ENCODE assay signal across 7 cellular contexts in the genomic region with DNA sequence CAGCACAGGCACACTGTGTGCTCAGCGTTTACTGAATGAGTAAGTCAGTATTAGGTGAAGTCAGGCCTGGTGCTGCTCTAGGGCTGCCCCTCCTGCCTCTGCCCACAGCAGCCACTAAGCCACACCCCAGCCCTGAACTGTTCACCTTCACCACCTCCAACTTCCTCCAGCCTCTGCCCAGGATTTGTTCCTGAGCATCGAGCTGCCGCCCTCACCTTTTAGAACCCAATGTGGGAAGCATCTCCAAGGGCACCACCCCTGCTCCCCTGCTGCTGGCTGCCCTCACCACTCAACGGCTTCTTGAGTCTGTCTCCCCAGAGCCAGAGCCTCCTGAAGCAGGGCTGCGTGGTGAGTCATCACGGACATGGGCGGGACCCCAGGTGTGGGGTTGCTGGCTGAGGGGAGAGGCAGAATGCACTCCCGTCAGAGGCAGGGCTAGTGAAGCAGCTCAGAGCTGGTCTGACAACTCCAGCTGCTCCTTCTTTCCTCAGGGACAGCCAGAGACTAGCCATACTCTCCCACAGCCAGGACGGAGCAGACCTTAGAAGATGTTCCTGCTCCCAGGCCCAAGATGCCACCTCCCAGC. TPM values are rescaled to one million over a fixed set of nuclear protein-coding genes. Genes with fewer than 3 reads are reported as not detected.
DNase-seq lines count a peak whose midpoint lies in the region; TF ChIP-seq lines count a peak whose summit lies in the region.

No MANE protein-coding gene starts in this region.

- H3K9me3 Mint-ChIP-seq in activated CD4-positive, alpha-beta memory T cell treated with anti-CD3 and anti-CD28 coated beads, Interleukin-2, amount 10 ng/mL, durations not matched to agents 7 days and 5 days, result no peaks in the 10 kb centered on the region

- intact Hi-C loops in esophagus muscularis mucosa (cut with DNase I), result no loop called here

- H3K36me3 ChIP-seq in MM.1S (replicated peaks; ENCODE audit: insufficient read depth, low read length) (no peaks in the 10 kb centered on the region), esophagus muscularis mucosa (peaks cover 0 to 65% (median 53%) of the 10 kb centered on the region in 4 donors)

- POLR2A ChIA-PET in activated CD4-positive, alpha-beta memory T cell treated with anti-CD3 and anti-CD28 coated beads, Interleukin-2, amount 10 ng/mL, durations not matched to agents 7 days and 5 days (lab: Charles Lee), result interaction anchor here (1.0 to 31.7 kb wide), 7 partner anchors 11 to 27 kb away, joined by 3 to 704 read pairs (median 6); partner anchors contain the start of genes CYB561D2, HYAL3, IFRD2 and NAA80

- no peaks in the 10 kb centered on the region for H3K9me2 ChIP-seq in MM.1S (replicated peaks; ENCODE audit: insufficient read depth, low read length)

- CTCF ChIA-PET in activated CD4-positive, alpha-beta memory T cell treated with anti-CD3 and anti-CD28 coated beads, Interleukin-2, amount 10 ng/mL, durations not matched to agents 7 days and 5 days (lab: Charles Lee), result interaction anchor here (1.2 to 3.4 kb wide), 4 partner anchors 18 to 57 kb away, joined by 3 to 17 read pairs (median 4); partner anchors contain the start of genes HYAL3, IFRD2 and NAA80

- peak overlapping the region; percentile 95 for H3K27ac Mint-ChIP-seq in activated CD4-positive, alpha-beta memory T cell treated with anti-CD3 and anti-CD28 coated beads, Interleukin-2, amount 10 ng/mL, durations not matched to agents 7 days and 5 days

- TF ChIP-seq EP300 in esophagus muscularis mucosa (IDR thresholded peaks at IDR 0.05), result no peak

- H3K27me3 ChIP-seq in MM.1S (replicated peaks; ENCODE audit: insufficient read depth, low read length) (no peaks in the 10 kb centered on the region), esophagus muscularis mucosa (no peaks in the 10 kb centered on the region)

- DNase-seq in MM.1S (no peak), esophagus muscularis mucosa (ENCODE audit: extremely low spot score) (no peak), globus pallidus (ENCODE audit: low spot score) (no peak), NCI-H128 (lab: John Stamatoyannopoulos, UW; ENCODE audit: unreplicated experiment) (no peak), SHP77 (lab: John Stamatoyannopoulos, UW) (no peak)
- DNase-seq in activated CD4-positive, alpha-beta memory T cell treated with anti-CD3 and anti-CD28 coated beads, Interleukin-2, amount 10 ng/mL, durations not matched to agents 7 days and 5 days, result peak; percentile 87
- peak; percentile 42 to 64 for DNase-seq in stimulated activated CD4-positive, alpha-beta T cell treated with anti-CD3 and anti-CD28 coated beads, Interleukin-4, amount 100 ng/mL, for 4 hours

- peaks cover 12% of the 10 kb centered on the region; the same call in 1 of the 2 replicates for H3K79me2 ChIP-seq in MM.1S (ENCODE audit: low read length)

- WGBS in esophagus muscularis mucosa, result 72% methylated on average over 7 of the region's 9 CpGs

- H3K4me3 Mint-ChIP-seq in activated CD4-positive, alpha-beta memory T cell treated with anti-CD3 and anti-CD28 coated beads, Interleukin-2, amount 10 ng/mL, durations not matched to agents 7 days and 5 days, result peak overlapping the region; percentile 66

- H3F3A ChIP-seq in MM.1S (ENCODE audit: insufficient read depth, low read length), result no peaks in the 10 kb centered on the region

- H3K9ac ChIP-seq in MM.1S (ENCODE audit: low read length), result no peak overlapping the region

- H3K4me3 ChIP-seq in MM.1S (ENCODE audit: low read length) (no peak overlapping the region), esophagus muscularis mucosa (no peak overlapping the region)

- H2AFZ ChIP-seq in MM.1S (ENCODE audit: low read length), result no peak overlapping the region

- peaks cover 4% of the 10 kb centered on the region for H3K36me3 Mint-ChIP-seq in activated CD4-positive, alpha-beta memory T cell treated with anti-CD3 and anti-CD28 coated beads, Interleukin-2, amount 10 ng/mL, durations not matched to agents 7 days and 5 days (ENCODE audit: low read depth)

- TF ChIP-seq CTCF in MM.1S (IDR thresholded peaks at IDR 0.05; ENCODE audit: low read length), result no peak
- no peak for TF ChIP-seq CTCF in esophagus muscularis mucosa (IDR thresholded peaks at IDR 0.05)

- no peaks in the 10 kb centered on the region for H3K27me3 Mint-ChIP-seq in activated CD4-positive, alpha-beta memory T cell treated with anti-CD3 and anti-CD28 coated beads, Interleukin-2, amount 10 ng/mL, durations not matched to agents 7 days and 5 days

- 0 out of 2 replicates have a peak overlapping the region, but pooled peaks have one; percentile 7 for H3K27ac ChIP-seq in MM.1S (ENCODE audit: low read length)
- peak overlapping the region in 3 of 4 donors; percentile 21 to 61 (median 50) for H3K27ac ChIP-seq in esophagus muscularis mucosa (replicated peaks in 1 of 4)

- no peak overlapping the region for H3K4me2 ChIP-seq in MM.1S (ENCODE audit: low read depth, low read length)

- H4K20me1 ChIP-seq in MM.1S (ENCODE audit: insufficient read depth, low read length), result no peaks in the 10 kb centered on the region

- 0 out of 2 replicates have a peak, but pooled peaks cover 8% of the 10 kb centered on the region for H3K4me1 ChIP-seq in MM.1S (ENCODE audit: low read length)
- peaks cover 42 to 59% (median 49%) of the 10 kb centered on the region in 4 donors for H3K4me1 ChIP-seq in esophagus muscularis mucosa

- peaks cover 59% of the 10 kb centered on the region for H3K4me1 Mint-ChIP-seq in activated CD4-positive, alpha-beta memory T cell treated with anti-CD3 and anti-CD28 coated beads, Interleukin-2, amount 10 ng/mL, durations not matched to agents 7 days and 5 days

- no peak for TF ChIP-seq POLR2A in esophagus muscularis mucosa (IDR thresholded peaks at IDR 0.05; ENCODE audit: low read depth)

- H3K9me3 ChIP-seq in MM.1S (replicated peaks; ENCODE audit: insufficient read depth, low read length), result no peaks in the 10 kb centered on the region
- H3K9me3 ChIP-seq in esophagus muscularis mucosa, result no peaks in the 10 kb centered on the region

RNA-seq across cellular contexts. Expression of gene HYAL2, which starts 5.8 kb away (rescaled TPM):
- 1 to 10 TPM; 6.7 to 7.2 TPM for total RNA-seq in activated CD4-positive, alpha-beta memory T cell treated with anti-CD3 and anti-CD28 coated beads, Interleukin-2, amount 10 ng/mL, durations not matched to agents 7 days and 5 days
- 100 to 1,000 TPM in 2 of 4 donors, 10 to 100 TPM in 2; 37.4 to 114 (median 97.2) TPM for total RNA-seq in esophagus muscularis mucosa

RNA-seq across cellular contexts. Expression of gene TUSC2, which starts 11.3 kb away (rescaled TPM):
- 10 to 100 TPM; 16.8 to 17.9 TPM for total RNA-seq in activated CD4-positive, alpha-beta memory T cell treated with anti-CD3 and anti-CD28 coated beads, Interleukin-2, amount 10 ng/mL, durations not matched to agents 7 days and 5 days
- 10 to 100 TPM; 18.7 to 40.6 (median 37.5) TPM for total RNA-seq in esophagus muscularis mucosa

RNA-seq across cellular contexts. Expression of gene HYAL1, which starts 13.4 kb away (rescaled TPM):
- under 1 TPM; 0.28 to 0.35 TPM for total RNA-seq in activated CD4-positive, alpha-beta memory T cell treated with anti-CD3 and anti-CD28 coated beads, Interleukin-2, amount 10 ng/mL, durations not matched to agents 7 days and 5 days
- total RNA-seq in esophagus muscularis mucosa, result 10 to 100 TPM in 1 of 4 donors, 1 to 10 TPM in 3; 8.3 to 15.6 (median 9.0) TPM

RNA-seq across cellular contexts. Expression of gene HYAL3, which starts 17.5 kb away (rescaled TPM):
- 10 to 100 TPM; 13.2 to 13.9 TPM for total RNA-seq in activated CD4-positive, alpha-beta memory T cell treated with anti-CD3 and anti-CD28 coated beads, Interleukin-2, amount 10 ng/mL, durations not matched to agents 7 days and 5 days
- total RNA-seq in esophagus muscularis mucosa, result 1 to 10 TPM; 2.1 to 6.7 (median 3.4) TPM

RNA-seq across cellular contexts. Expression of gene NAA80, which starts 17.5 kb away (rescaled TPM):
- 10 to 100 TPM; 41.5 to 49.4 TPM for total RNA-seq in activated CD4-positive, alpha-beta memory T cell treated with anti-CD3 and anti-CD28 coated beads, Interleukin-2, amount 10 ng/mL, durations not matched to agents 7 days and 5 days
- total RNA-seq in esophagus muscularis mucosa, result 1 to 10 TPM; 6.8 to 9.5 (median 8.0) TPM

Comparison
In these comparisons a context has a peak if more than half of its experiments do, and no peak if none do; other contexts are left out.
1. DNase-seq: peak in activated CD4-positive, alpha-beta memory T cell treated with anti-CD3 and anti-CD28 coated beads, Interleukin-2, amount 10 ng/mL, durations not matched to agents 7 days and 5 days (single experiment) and stimulated activated CD4-positive, alpha-beta T cell treated with anti-CD3 and anti-CD28 coated beads, Interleukin-4, amount 100 ng/mL, for 4 hours (2 of 2); none in MM.1S (single experiment), esophagus muscularis mucosa (single experiment), globus pallidus (single experiment), NCI-H128 (single experiment) and SHP77 (0 of 2).
2. RNA of gene HYAL2, which starts 5.8 kb away (total RNA-seq): 37.4 to 114 TPM in esophagus muscularis mucosa; 6.7 to 7.2 TPM in activated CD4-positive, alpha-beta memory T cell treated with anti-CD3 and anti-CD28 coated beads, Interleukin-2, amount 10 ng/mL, durations not matched to agents 7 days and 5 days; every median in the first group is over 4 times any median in the second.
3. RNA of gene HYAL1, which starts 13.4 kb away (total RNA-seq): 8.3 to 15.6 TPM in esophagus muscularis mucosa; 0.28 to 0.35 TPM in activated CD4-positive, alpha-beta memory T cell treated with anti-CD3 and anti-CD28 coated beads, Interleukin-2, amount 10 ng/mL, durations not matched to agents 7 days and 5 days; every median in the first group is over 4 times any median in the second.